35 cellular contexts compared by ENCODE assay signal in the genomic region with DNA sequence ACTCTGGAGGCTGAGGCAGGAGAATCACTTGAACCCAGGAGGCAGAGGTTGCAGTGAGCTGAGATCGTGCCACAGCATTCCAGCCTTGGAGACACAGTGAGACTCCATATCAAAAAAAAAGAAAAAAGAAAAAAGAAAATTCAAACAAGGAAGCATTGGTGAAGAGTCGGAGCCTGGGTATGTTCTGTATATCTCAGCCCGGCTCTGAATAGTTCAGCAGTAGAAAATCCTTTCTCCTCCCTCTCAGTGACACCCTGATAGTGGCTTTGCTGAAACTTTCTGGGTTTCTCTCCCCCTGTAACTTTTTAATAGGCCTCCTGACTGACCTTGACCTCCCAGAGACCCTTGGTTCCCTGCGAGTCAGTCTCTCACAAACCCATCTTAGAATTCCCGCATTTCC.
"Had no signal": no experiment of that assay in that cellular context is flagged by ENCODE, and none has a peak within 500 bp of the region (broad histone marks: within the 10 kb centered on the region; RNA-seq: fewer than 3 reads in every experiment).

No MANE protein-coding gene starts in this region.

- H3K9me3 ChIP-seq: ascending aorta, Peyer's patch, SJSA1, SK-N-SH had no signal

- H3K9me2 ChIP-seq: SK-N-SH had no signal

- H3K36me3 ChIP-seq: ascending aorta, cardiac muscle cell, Peyer's patch, SJSA1 had no signal

- DNase-seq: activated B cell treated with CpG ODN at 0.5 μM for 24 hours; activated CD4-positive, alpha-beta memory T cell treated with anti-CD3 and anti-CD28 coated beads for 36 hours; activated CD4-positive, alpha-beta T cell treated with anti-CD3 and anti-CD28 coated beads for 4 hours; activated CD4-positive, alpha-beta T cell treated with anti-CD3 and anti-CD28 coated beads, Interleukin-2, amount 50 U/mL, for 1 hour; activated CD4-positive, CD25-positive, alpha-beta regulatory T cell treated with anti-CD3 and anti-CD28 coated beads, Interleukin-2, amount 50 U/mL, for 72 hours; activated CD8-positive, alpha-beta memory T cell treated with anti-CD3 and anti-CD28 coated beads, Interleukin-2, amount 50 U/mL, for 4 hours; activated effector memory CD4-positive, alpha-beta T cell treated with Interleukin-2 at 50 U/mL for 16 hours; activated naive CD4-positive, alpha-beta T cell treated with anti-CD3 and anti-CD28 coated beads, Interleukin-2, amount 10 ng/mL, durations not matched to agents 7 days and 5 days; activated naive CD8-positive, alpha-beta T cell treated with anti-CD3 and anti-CD28 coated beads, Interleukin-2, amount 10 ng/mL, durations not matched to agents 7 days and 5 days; activated T-cell treated with anti-CD3 and anti-CD28 coated beads for 4 hours; activated T-cell treated with anti-CD3 and anti-CD28 coated beads, Interleukin-2, amount 50 U/mL, for 4 hours; amygdala; NCI-H1092 treated with DMSO at 0.1 percent for 48 hours; NCI-H1417; NCI-H146; NCI-H187; NCI-H2029 treated with DMSO at 0.1 percent for 48 hours; NCI-H2107; NCI-H2171; NCI-H510A; NCI-H526; NCI-H748 treated with DMSO at 0.1 percent for 48 hours; NK-92 treated with Interleukin-12 subunit alpha and Interleukin-12 subunit beta, amount 100 ng/mL, for 24 hours; RPMI8226; SHP77 treated with DMSO at 0.1 percent for 48 hours; SK-N-SH; T-helper 9 cell had no signal

- H3K4me3 Mint-ChIP-seq: activated B cell treated with CpG ODN at 0.5 μM for 24 hours; activated CD4-positive, alpha-beta memory T cell treated with anti-CD3 and anti-CD28 coated beads for 36 hours; activated naive CD4-positive, alpha-beta T cell treated with anti-CD3 and anti-CD28 coated beads, Interleukin-2, amount 10 ng/mL, durations not matched to agents 7 days and 5 days; activated naive CD8-positive, alpha-beta T cell treated with anti-CD3 and anti-CD28 coated beads, Interleukin-2, amount 10 ng/mL, durations not matched to agents 7 days and 5 days; activated T-cell treated with anti-CD3 and anti-CD28 coated beads, Interleukin-2, amount 50 U/mL, for 4 hours; central memory CD8-positive, alpha-beta T cell; T-helper 1 cell treated with Interleukin-12 subunit alpha and Interleukin-12 subunit beta and Interleukin-4 antibody, amounts not matched to agents 30 μg/mL and 1 μg/mL, for 36 hours had no signal

- H3K36me3 Mint-ChIP-seq: activated CD4-positive, alpha-beta memory T cell treated with anti-CD3 and anti-CD28 coated beads for 36 hours; activated naive CD4-positive, alpha-beta T cell treated with anti-CD3 and anti-CD28 coated beads, Interleukin-2, amount 10 ng/mL, durations not matched to agents 7 days and 5 days; activated naive CD8-positive, alpha-beta T cell treated with anti-CD3 and anti-CD28 coated beads, Interleukin-2, amount 10 ng/mL, durations not matched to agents 7 days and 5 days had no signal

- ATAC-seq: activated T-cell treated with anti-CD3 and anti-CD28 coated beads, Interleukin-2, amount 50 U/mL, for 4 hours; PC-3 had no signal

- H3K4me1 ChIP-seq: ascending aorta, SJSA1 had no signal

- H3K27ac Mint-ChIP-seq: activated B cell treated with CpG ODN at 0.5 μM for 24 hours; activated CD4-positive, alpha-beta memory T cell treated with anti-CD3 and anti-CD28 coated beads for 36 hours; activated naive CD4-positive, alpha-beta T cell treated with anti-CD3 and anti-CD28 coated beads, Interleukin-2, amount 10 ng/mL, durations not matched to agents 7 days and 5 days; activated naive CD8-positive, alpha-beta T cell treated with anti-CD3 and anti-CD28 coated beads, Interleukin-2, amount 10 ng/mL, durations not matched to agents 7 days and 5 days; T-helper 1 cell treated with Interleukin-12 subunit alpha and Interleukin-12 subunit beta and Interleukin-4 antibody, amounts not matched to agents 30 μg/mL and 1 μg/mL, for 36 hours had no signal

- H3K9ac ChIP-seq: SK-N-SH had no signal

- H3K4me3 ChIP-seq: ascending aorta, cardiac muscle cell, Peyer's patch, SJSA1 had no signal

- H3K27ac ChIP-seq: ascending aorta, cardiac muscle cell, SJSA1, VCaP had no signal

- H3K4me1 Mint-ChIP-seq: activated B cell treated with CpG ODN at 0.5 μM for 24 hours; activated naive CD4-positive, alpha-beta T cell treated with anti-CD3 and anti-CD28 coated beads, Interleukin-2, amount 10 ng/mL, durations not matched to agents 7 days and 5 days; activated naive CD8-positive, alpha-beta T cell treated with anti-CD3 and anti-CD28 coated beads, Interleukin-2, amount 10 ng/mL, durations not matched to agents 7 days and 5 days; central memory CD8-positive, alpha-beta T cell had no signal

- H3K9me3 Mint-ChIP-seq: activated CD4-positive, alpha-beta memory T cell treated with anti-CD3 and anti-CD28 coated beads for 36 hours had no signal

- H3K27me3 ChIP-seq: ascending aorta, cardiac muscle cell, Peyer's patch, SJSA1 had no signal

- H3K4me2 ChIP-seq: SK-N-SH had no signal

- H3K27me3 Mint-ChIP-seq: activated B cell treated with CpG ODN at 0.5 μM for 24 hours; activated naive CD4-positive, alpha-beta T cell treated with anti-CD3 and anti-CD28 coated beads, Interleukin-2, amount 10 ng/mL, durations not matched to agents 7 days and 5 days had no signal
